ENCODE assay signal across 6 cellular contexts in the genomic region with DNA sequence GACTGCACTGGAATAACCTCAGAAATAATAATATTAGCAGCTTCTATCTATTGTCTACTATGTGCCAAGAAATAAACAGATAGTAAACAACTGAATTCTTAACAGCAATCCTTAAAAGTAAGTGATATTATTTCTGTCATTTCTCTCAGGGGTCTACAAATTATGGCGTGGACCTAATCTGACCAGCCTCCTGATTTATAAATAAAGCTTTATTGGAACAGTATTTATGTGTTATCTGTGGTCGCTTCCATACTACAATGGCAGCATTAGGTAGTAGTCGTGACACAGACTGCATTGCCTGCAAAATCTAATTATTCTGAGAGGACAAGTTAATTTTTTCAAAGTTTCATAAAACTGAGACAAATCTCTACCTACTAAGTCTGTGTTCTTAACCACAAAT.
"Had no signal": no experiment of that assay in that cellular context is flagged by ENCODE, and none has a peak within 500 bp of the region (broad histone marks: within the 10 kb centered on the region; RNA-seq: fewer than 3 reads in every experiment).

No MANE protein-coding gene starts in this region.

- DNase-seq: GDM1, GF-D8 had no signal

- FAIRE-seq: G401.6, GM12892, GM18507, GM19239 had no signal
